ENCODE assay signal across 23 cellular contexts in genomic region chrX:46200423-46200822, GRCh38.
"Had no signal": no experiment of that assay in that cellular context is flagged by ENCODE, and none has a peak within 500 bp of the region (broad histone marks: within the 10 kb centered on the region; RNA-seq: fewer than 3 reads in every experiment).

No MANE protein-coding gene starts in this region.

- DNase-seq: activated B cell treated with CpG ODN at 0.5 μM for 24 hours; activated CD4-positive, alpha-beta T cell treated with anti-CD3 and anti-CD28 coated beads for 1 hour; activated CD4-positive, alpha-beta T cell treated with anti-CD3 and anti-CD28 coated beads, Interleukin-2, amount 10 ng/mL, durations not matched to agents 24 days and 14 days; activated CD4-positive, alpha-beta T cell treated with anti-CD3 and anti-CD28 coated beads, Interleukin-2, amount 50 U/mL, for 48 hours; activated CD8-positive, alpha-beta memory T cell treated with anti-CD3 and anti-CD28 coated beads, Interleukin-2, amount 10 ng/mL, durations not matched to agents 7 days and 5 days; activated effector memory CD4-positive, alpha-beta T cell treated with Interleukin-2 at 50 U/mL for 16 hours; activated naive CD4-positive, alpha-beta T cell treated with Interleukin-2 at 50 U/mL for 16 hours; activated T-cell treated with anti-CD3 and anti-CD28 coated beads, Interleukin-2, amount 50 U/mL, for 24 hours; cerebellar nuclear complex; Karpas-422; MM.1S; NCI-H1105 treated with DMSO at 0.1 percent for 48 hours; NCI-H1436 treated with DMSO at 0.1 percent for 48 hours; NCI-H187; NCI-H2081; NCI-H510A treated with DMSO at 0.1 percent for 48 hours; NCI-H69; SHP77 treated with DMSO at 0.1 percent for 48 hours; T-cell; T-helper 2 cell; T1000 had no signal

- FAIRE-seq: RCC 7860, TTC549 had no signal
